ENCODE assay signal across 2 cellular contexts in the genomic region with DNA sequence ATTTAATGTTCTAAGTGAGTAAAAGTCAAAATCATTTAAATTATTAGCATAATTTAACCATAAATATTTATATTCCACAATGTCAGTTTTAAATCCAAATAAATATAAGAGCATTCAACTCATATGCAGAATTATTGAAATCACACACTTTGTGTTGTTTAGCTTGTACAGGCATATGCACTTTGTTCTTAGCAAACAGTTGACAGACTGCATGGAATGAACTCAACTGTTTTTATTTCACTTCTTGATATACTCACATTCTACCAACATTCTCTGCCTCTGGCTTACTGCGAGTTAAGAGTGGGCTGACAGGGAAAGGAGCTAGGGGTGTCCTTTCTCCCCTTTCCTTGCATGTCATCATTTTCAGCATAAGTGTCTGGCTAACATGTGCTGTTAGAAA.
TF ChIP-seq lines count a peak whose summit lies in the region.

No MANE protein-coding gene starts in this region.

TF ChIP-seq in HepG2, 621 proteins besides CTCF, POLR2A, EP300 and RAD21:
- TF ChIP-seq CBX5 (CRISPR knock-in tag; IDR thresholded peaks at IDR 0.05; ENCODE audit: borderline replicate concordance) = no peak
- TF ChIP-seq ZNF737 (CRISPR knock-in tag; IDR thresholded peaks at IDR 0.05; ENCODE audit: borderline replicate concordance) = no peak
- no peak for TF ChIP-seq ZNF24 (IDR thresholded peaks at IDR 0.05)

TF ChIP-seq in IMR-90, 13 proteins besides CTCF, POLR2A, EP300 and RAD21:
- no peak for TF ChIP-seq NFE2L2 (IDR thresholded peaks at IDR 0.05; ENCODE audit: low read depth, low read length)
- TF ChIP-seq BHLHE40 (IDR thresholded peaks at IDR 0.05; ENCODE audit: low read depth, low read length) = no peak
- TF ChIP-seq RCOR1 (IDR thresholded peaks at IDR 0.05; ENCODE audit: insufficient replicate concordance, low read length) = no peak
- TF ChIP-seq, protein P1, sequence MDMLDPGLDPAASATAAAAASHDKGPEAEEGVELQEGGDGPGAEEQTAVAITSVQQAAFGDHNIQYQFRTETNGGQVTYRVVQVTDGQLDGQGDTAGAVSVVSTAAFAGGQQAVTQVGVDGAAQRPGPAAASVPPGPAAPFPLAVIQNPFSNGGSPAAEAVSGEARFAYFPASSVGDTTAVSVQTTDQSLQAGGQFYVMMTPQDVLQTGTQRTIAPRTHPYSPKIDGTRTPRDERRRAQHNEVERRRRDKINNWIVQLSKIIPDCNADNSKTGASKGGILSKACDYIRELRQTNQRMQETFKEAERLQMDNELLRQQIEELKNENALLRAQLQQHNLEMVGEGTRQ (IDR thresholded peaks at IDR 0.05; ENCODE audit: low read depth, low read length) = no peak
- no peak for TF ChIP-seq FOS (IDR thresholded peaks at IDR 0.05; ENCODE audit: low read depth, low read length)
- TF ChIP-seq MAFK (IDR thresholded peaks at IDR 0.05; ENCODE audit: low read depth, low read length) = no peak
- TF ChIP-seq RFX5 (IDR thresholded peaks at IDR 0.05; ENCODE audit: low read depth, low read length) = no peak
- no peak for TF ChIP-seq MXI1 (IDR thresholded peaks at IDR 0.05; ENCODE audit: borderline replicate concordance, low read depth, low read length)
- TF ChIP-seq CHD1 (IDR thresholded peaks at IDR 0.05; ENCODE audit: low read depth, low read length) = no peak
- TF ChIP-seq, protein P2, sequence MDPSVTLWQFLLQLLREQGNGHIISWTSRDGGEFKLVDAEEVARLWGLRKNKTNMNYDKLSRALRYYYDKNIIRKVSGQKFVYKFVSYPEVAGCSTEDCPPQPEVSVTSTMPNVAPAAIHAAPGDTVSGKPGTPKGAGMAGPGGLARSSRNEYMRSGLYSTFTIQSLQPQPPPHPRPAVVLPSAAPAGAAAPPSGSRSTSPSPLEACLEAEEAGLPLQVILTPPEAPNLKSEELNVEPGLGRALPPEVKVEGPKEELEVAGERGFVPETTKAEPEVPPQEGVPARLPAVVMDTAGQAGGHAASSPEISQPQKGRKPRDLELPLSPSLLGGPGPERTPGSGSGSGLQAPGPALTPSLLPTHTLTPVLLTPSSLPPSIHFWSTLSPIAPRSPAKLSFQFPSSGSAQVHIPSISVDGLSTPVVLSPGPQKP (IDR thresholded peaks at IDR 0.05; ENCODE audit: borderline replicate concordance, low read depth, low read length) = no peak
- no peak for TF ChIP-seq CEBPB (IDR thresholded peaks at IDR 0.05; ENCODE audit: low read depth, low read length)
- no peak for TF ChIP-seq MAZ (IDR thresholded peaks at IDR 0.05; ENCODE audit: borderline replicate concordance, low read depth, low read length)
- no peak for TF ChIP-seq SMC3 (IDR thresholded peaks at IDR 0.05; ENCODE audit: low read depth, low read length)
